1 cellular context compared by ENCODE assay signal in genomic region chr7:40704172-40704571, GRCh38.
TF ChIP-seq lines count a peak whose summit lies in the region.

No MANE protein-coding gene starts in this region.

TF ChIP-seq in H1, 55 proteins besides CTCF, POLR2A, EP300 and RAD21:
- no peak for TF ChIP-seq FOSL1 (IDR thresholded peaks at IDR 0.05; ENCODE audit: insufficient read depth, low read depth, low read length)
- no peak for TF ChIP-seq GTF2F1 (IDR thresholded peaks at IDR 0.05; ENCODE audit: borderline replicate concordance, low read depth, low read length)
- no peak for TF ChIP-seq SP2 (IDR thresholded peaks at IDR 0.05; ENCODE audit: low read length)
- TF ChIP-seq KDM1A (IDR thresholded peaks at IDR 0.05; ENCODE audit: borderline replicate concordance, low read length): no peak
- TF ChIP-seq JUN (IDR thresholded peaks at IDR 0.05; ENCODE audit: low read depth, low read length): no peak
- TF ChIP-seq SRF (IDR thresholded peaks at IDR 0.05; ENCODE audit: low read depth, low read length): no peak
- no peak for TF ChIP-seq TEAD4 (IDR thresholded peaks at IDR 0.05; ENCODE audit: low read depth, low read length)
- TF ChIP-seq POU5F1 (IDR thresholded peaks at IDR 0.05; ENCODE audit: low read depth, low read length): no peak
- TF ChIP-seq BCL11A (IDR thresholded peaks at IDR 0.05; ENCODE audit: low read depth in 2 of 2, low read length in 2 of 2): no peak
- TF ChIP-seq NRF1 (IDR thresholded peaks at IDR 0.05; ENCODE audit: low read depth, low read length): no peak
- TF ChIP-seq SIN3A (conservative IDR thresholded peaks at IDR 0.05 in 1 of 2, IDR thresholded peaks at IDR 0.05 in 1 of 2; ENCODE audit: low read depth in 1 of 2, low read length in 2 of 2): no peak
- no peak for TF ChIP-seq RNF2 (IDR thresholded peaks at IDR 0.05; ENCODE audit: borderline replicate concordance, low read depth, low read length, missing control alignments, poor library complexity, severe bottlenecking)
- TF ChIP-seq JUND (IDR thresholded peaks at IDR 0.05; ENCODE audit: low read length): no peak
- TF ChIP-seq, protein P1, sequence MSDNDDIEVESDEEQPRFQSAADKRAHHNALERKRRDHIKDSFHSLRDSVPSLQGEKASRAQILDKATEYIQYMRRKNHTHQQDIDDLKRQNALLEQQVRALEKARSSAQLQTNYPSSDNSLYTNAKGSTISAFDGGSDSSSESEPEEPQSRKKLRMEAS (IDR thresholded peaks at IDR 0.05): no peak
- no peak for TF ChIP-seq CHD1 (IDR thresholded peaks at IDR 0.05; ENCODE audit: low read depth, low read length)
- TF ChIP-seq HDAC2 (IDR thresholded peaks at IDR 0.05; ENCODE audit: borderline replicate concordance in 1 of 2, low read depth in 2 of 2, low read length in 2 of 2): no peak
- no peak for TF ChIP-seq E2F6 (IDR thresholded peaks at IDR 0.05)
